In genomic region chr9:109311731-109312130, GRCh38 we compare ENCODE assay signal across 11 cellular contexts. TPM values are rescaled to one million over a fixed set of nuclear protein-coding genes. Genes with fewer than 3 reads are reported as not detected.
DNase-seq lines count a peak whose midpoint lies in the region; TF ChIP-seq lines count a peak whose summit lies in the region.
"Had no signal": no experiment of that assay in that cellular context is flagged by ENCODE, and none has a peak within 500 bp of the region (broad histone marks: within the 10 kb centered on the region; RNA-seq: fewer than 3 reads in every experiment).

No MANE protein-coding gene starts in this region.

- peak overlapping the region; percentile 38 for H3K4me3 Mint-ChIP-seq in osteocyte (ENCODE audit: unreplicated experiment)
- H3K4me3 Mint-ChIP-seq: neural crest cell had no signal

- no peaks in the 10 kb centered on the region for H3K36me3 ChIP-seq in HEK293 (ENCODE audit: control insufficient read depth in 2 of 2, insufficient read depth in 1 of 2, low read length in 2 of 2)
- H3K36me3 ChIP-seq: suprapubic skin had no signal

- no peaks in the 10 kb centered on the region for H3K27me3 Mint-ChIP-seq in osteocyte (ENCODE audit: unreplicated experiment)

- no peaks in the 10 kb centered on the region for H3K9me3 Mint-ChIP-seq in osteocyte (ENCODE audit: unreplicated experiment)
- H3K9me3 Mint-ChIP-seq: neural crest cell had no signal

- peaks cover 10% of the 10 kb centered on the region for H3K4me1 ChIP-seq in HEK293 (ENCODE audit: control insufficient read depth, insufficient read depth, low read length)

- peak; percentile 72 for DNase-seq in NCI-H82 (lab: John Stamatoyannopoulos, UW)
- no peak for DNase-seq in NCI-H82 treated with DMSO at 0.1 percent for 48 hours (lab: John Stamatoyannopoulos, UW; ENCODE audit: unreplicated experiment)
- DNase-seq in NCI-H2171 (lab: John Stamatoyannopoulos, UW) = peak; percentile 93
- no peak for DNase-seq in osteocyte (ENCODE audit: extremely low spot score, unreplicated experiment)
- no peak for DNase-seq in NCI-H2227 treated with DMSO at 0.1 percent for 48 hours (lab: John Stamatoyannopoulos, UW)
- DNase-seq in NCI-H2029 treated with DMSO at 0.1 percent for 48 hours (lab: John Stamatoyannopoulos, UW) = no peak
- DNase-seq in stimulated activated CD4-positive, alpha-beta T cell treated with anti-CD3 and anti-CD28 coated beads, Interleukin-4, amount 100 ng/mL, for 4 hours = no peak

- H3K4me1 Mint-ChIP-seq in osteocyte (ENCODE audit: unreplicated experiment) = peaks cover 86% of the 10 kb centered on the region

- POLR2A ChIA-PET in HEK293 (lab: Yijun Ruan, JAX) = no interaction called here

- CTCF ChIA-PET in HEK293 (lab: Yijun Ruan, JAX) = interaction anchor here (0.5 to 0.8 kb wide), 2 partner anchors 67 to 186 kb away, joined by 3 to 5 read pairs; no protein-coding TSS in a partner anchor

- H3K36me3 Mint-ChIP-seq in osteocyte (ENCODE audit: unreplicated experiment) = no peaks in the 10 kb centered on the region

- no peak overlapping the region for H3K27ac ChIP-seq in HEK293 (ENCODE audit: extremely low read depth, low read depth, low read length)
- H3K27ac ChIP-seq: SK-N-MC, suprapubic skin had no signal

- peak overlapping the region; percentile 76 for H3K27ac Mint-ChIP-seq in osteocyte (ENCODE audit: unreplicated experiment)

- TF ChIP-seq CTCF in HEK293 (tag by site-specific recombination; IDR thresholded peaks at IDR 0.05) = no peak
- no peak for TF ChIP-seq CTCF in osteocyte (IDR thresholded peaks at IDR 0.05)

- H3K9me3 ChIP-seq in HEK293 (ENCODE audit: control insufficient read depth, insufficient read depth, low read depth, low read length) = no peaks in the 10 kb centered on the region
- H3K9me3 ChIP-seq: suprapubic skin had no signal

- H3K4me3 ChIP-seq in HEK293 (ENCODE audit: low read depth, low read length) = no peak overlapping the region
- H3K4me3 ChIP-seq: SK-N-MC, suprapubic skin had no signal

TF ChIP-seq in HEK293, 187 proteins besides CTCF, POLR2A, EP300 and RAD21:
- TF ChIP-seq ZBTB17 (tag by site-specific recombination; IDR thresholded peaks at IDR 0.05) (0 out of 2 replicates have a peak, but pooled peaks have one; percentile 14), ZNF549 (tag by site-specific recombination; IDR thresholded peaks at IDR 0.05) (no peak)

RNA-seq across cellular contexts. Expression of gene EPB41L4B, which starts 9.1 kb away (rescaled TPM):
- total RNA-seq in osteocyte = 17.3 and 19.3 TPM in 2 replicates

Comparison
In these comparisons a context has a peak if more than half of its experiments do, and no peak if none do; other contexts are left out.
1. DNase-seq: peak in NCI-H82 (single experiment) and NCI-H2171 (single experiment); none in NCI-H82 treated with DMSO at 0.1 percent for 48 hours (single experiment), osteocyte (single experiment), NCI-H2227 treated with DMSO at 0.1 percent for 48 hours (single experiment), NCI-H2029 treated with DMSO at 0.1 percent for 48 hours (single experiment) and stimulated activated CD4-positive, alpha-beta T cell treated with anti-CD3 and anti-CD28 coated beads, Interleukin-4, amount 100 ng/mL, for 4 hours (0 of 2).